ENCODE assay signal across 15 cellular contexts in genomic region chr4:173990879-173991231, GRCh38.
DNase-seq lines count a peak whose midpoint lies in the region; ATAC-seq and TF ChIP-seq lines count a peak whose summit lies in the region.
"Had no signal": no experiment of that assay in that cellular context is flagged by ENCODE, and none has a peak within 500 bp of the region (broad histone marks: within the 10 kb centered on the region; RNA-seq: fewer than 3 reads in every experiment).

No MANE protein-coding gene starts in this region.

- H3K27ac ChIP-seq in WERI-Rb-1, result no peak overlapping the region
- peak overlapping the region; percentile 57 for H3K27ac ChIP-seq in mesodermal cell (ENCODE audit: low read depth, low read length, severe bottlenecking)
- H3K27ac ChIP-seq in uterus, result peak overlapping the region in 1 of 2 donors; percentile 34
- H3K27ac ChIP-seq: epithelial cell of prostate, pancreas, thoracic aorta had no signal

- H3K4me3 ChIP-seq in WERI-Rb-1 (ENCODE audit: low read depth, low read length) (no peak overlapping the region), mesodermal cell (ENCODE audit: extremely low read depth, insufficient read depth, low read length, poor library complexity, severe bottlenecking) (no peak overlapping the region), uterus (no peak overlapping the region)
- H3K4me3 ChIP-seq: pancreas, thoracic aorta had no signal

- H3K9me3 Mint-ChIP-seq in activated CD4-positive, alpha-beta T cell treated with anti-CD3 and anti-CD28 coated beads, Interleukin-2, amount 10 ng/mL, durations not matched to agents 24 days and 14 days, result no peaks in the 10 kb centered on the region
- H3K9me3 Mint-ChIP-seq: activated CD4-positive, alpha-beta memory T cell treated with anti-CD3 and anti-CD28 coated beads for 36 hours had no signal

- no peaks in the 10 kb centered on the region for H3K4me1 Mint-ChIP-seq in activated CD4-positive, alpha-beta T cell treated with anti-CD3 and anti-CD28 coated beads, Interleukin-2, amount 10 ng/mL, durations not matched to agents 24 days and 14 days
- H3K4me1 Mint-ChIP-seq: CD14-positive monocyte had no signal

- intact Hi-C loops in cardiac septum (cut with DNase I), result loop anchor here (2.0 to 5.0 kb wide), 5 partner anchors 130 to 484 kb away; no protein-coding TSS in a partner anchor
- intact Hi-C loops in uterus (cut with DNase I; ENCODE audit: low total_unique reads), result no loop called here
- intact Hi-C loops in activated CD4-positive, alpha-beta T cell treated with anti-CD3 and anti-CD28 coated beads, Interleukin-2, amount 10 ng/mL, durations not matched to agents 24 days and 14 days (cut with micrococcal nuclease), result no loop called here

- ATAC-seq in HG02840 (IDR thresholded peaks at IDR 0.05; ENCODE audit: low FRiP score, unreplicated experiment), result no peak

- H3K27me3 Mint-ChIP-seq in activated CD4-positive, alpha-beta T cell treated with anti-CD3 and anti-CD28 coated beads, Interleukin-2, amount 10 ng/mL, durations not matched to agents 24 days and 14 days, result no peaks in the 10 kb centered on the region
- H3K27me3 Mint-ChIP-seq: activated CD4-positive, alpha-beta memory T cell treated with anti-CD3 and anti-CD28 coated beads for 36 hours had no signal

- H3K27me3 ChIP-seq in WERI-Rb-1 (ENCODE audit: insufficient read depth, low read depth, severe bottlenecking), result no peaks in the 10 kb centered on the region
- no peaks in the 10 kb centered on the region for H3K27me3 ChIP-seq in uterus

- no peak overlapping the region for H3K4me3 Mint-ChIP-seq in activated CD4-positive, alpha-beta T cell treated with anti-CD3 and anti-CD28 coated beads, Interleukin-2, amount 10 ng/mL, durations not matched to agents 24 days and 14 days
- H3K4me3 Mint-ChIP-seq: activated CD4-positive, alpha-beta memory T cell treated with anti-CD3 and anti-CD28 coated beads for 36 hours had no signal

- H3K27ac Mint-ChIP-seq in activated CD4-positive, alpha-beta T cell treated with anti-CD3 and anti-CD28 coated beads, Interleukin-2, amount 10 ng/mL, durations not matched to agents 24 days and 14 days, result no peak overlapping the region
- H3K27ac Mint-ChIP-seq: activated CD4-positive, alpha-beta memory T cell treated with anti-CD3 and anti-CD28 coated beads for 36 hours; CD14-positive monocyte had no signal

- WGBS in mesodermal cell (ENCODE audit: insufficient coverage in 2 of 2), 2 experiments, result 72 to 77% methylated on average over 8 to 9 of the region's 9 CpGs

- H3K36me3 Mint-ChIP-seq in activated CD4-positive, alpha-beta T cell treated with anti-CD3 and anti-CD28 coated beads, Interleukin-2, amount 10 ng/mL, durations not matched to agents 24 days and 14 days (ENCODE audit: low read depth), result no peaks in the 10 kb centered on the region
- H3K36me3 Mint-ChIP-seq: activated CD4-positive, alpha-beta memory T cell treated with anti-CD3 and anti-CD28 coated beads for 36 hours; CD14-positive monocyte had no signal

- H3K9me3 ChIP-seq in WERI-Rb-1 (ENCODE audit: severe bottlenecking) (no peaks in the 10 kb centered on the region), mesodermal cell (ENCODE audit: control insufficient read depth, low read length) (no peaks in the 10 kb centered on the region), uterus (no peaks in the 10 kb centered on the region)
- H3K9me3 ChIP-seq: pancreas, thoracic aorta had no signal

- peak; percentile 51 for TF ChIP-seq CTCF in WERI-Rb-1 (IDR thresholded peaks at IDR 0.05; ENCODE audit: low read depth, low read length)
- TF ChIP-seq CTCF in uterus (IDR thresholded peaks at IDR 0.05), result no peak

- no peaks in the 10 kb centered on the region for H3K4me1 ChIP-seq in mesodermal cell (ENCODE audit: control insufficient read depth, insufficient read depth, low read length, poor library complexity, severe bottlenecking)
- peaks cover 0 to 6% of the 10 kb centered on the region in 2 donors for H3K4me1 ChIP-seq in uterus
- H3K4me1 ChIP-seq: pancreas had no signal

- TF ChIP-seq POLR2A in uterus (IDR thresholded peaks at IDR 0.05), result no peak

- DNase-seq in WERI-Rb-1 (peak; percentile 78), cardiac septum (ENCODE audit: low spot score) (peak; percentile 84), uterus (peak; percentile 31 to 66), NCI-H2029 treated with DMSO at 0.1 percent for 48 hours (lab: John Stamatoyannopoulos, UW) (no peak)
- DNase-seq in activated CD4-positive, alpha-beta T cell treated with anti-CD3 and anti-CD28 coated beads, Interleukin-2, amount 10 ng/mL, durations not matched to agents 24 days and 14 days, result no peak
- DNase-seq: activated CD4-positive, alpha-beta memory T cell treated with anti-CD3 and anti-CD28 coated beads for 36 hours; DND-41; NCI-H187; T1000 had no signal

- H3K36me3 ChIP-seq in WERI-Rb-1, result no peaks in the 10 kb centered on the region
- no peaks in the 10 kb centered on the region for H3K36me3 ChIP-seq in mesodermal cell (ENCODE audit: control insufficient read depth, insufficient read depth, low read length)
- no peaks in the 10 kb centered on the region for H3K36me3 ChIP-seq in uterus
- H3K36me3 ChIP-seq: pancreas, thoracic aorta had no signal

Comparison
In these comparisons a context has a peak if more than half of its experiments do, and no peak if none do; other contexts are left out.
1. DNase-seq: peak in WERI-Rb-1 (single experiment), cardiac septum (single experiment) and uterus (2 of 2); none in NCI-H2029 treated with DMSO at 0.1 percent for 48 hours (single experiment) and activated CD4-positive, alpha-beta T cell treated with anti-CD3 and anti-CD28 coated beads, Interleukin-2, amount 10 ng/mL, durations not matched to agents 24 days and 14 days (single experiment).